Comparison of ENCODE assay signal across 20 cellular contexts in the genomic region with DNA sequence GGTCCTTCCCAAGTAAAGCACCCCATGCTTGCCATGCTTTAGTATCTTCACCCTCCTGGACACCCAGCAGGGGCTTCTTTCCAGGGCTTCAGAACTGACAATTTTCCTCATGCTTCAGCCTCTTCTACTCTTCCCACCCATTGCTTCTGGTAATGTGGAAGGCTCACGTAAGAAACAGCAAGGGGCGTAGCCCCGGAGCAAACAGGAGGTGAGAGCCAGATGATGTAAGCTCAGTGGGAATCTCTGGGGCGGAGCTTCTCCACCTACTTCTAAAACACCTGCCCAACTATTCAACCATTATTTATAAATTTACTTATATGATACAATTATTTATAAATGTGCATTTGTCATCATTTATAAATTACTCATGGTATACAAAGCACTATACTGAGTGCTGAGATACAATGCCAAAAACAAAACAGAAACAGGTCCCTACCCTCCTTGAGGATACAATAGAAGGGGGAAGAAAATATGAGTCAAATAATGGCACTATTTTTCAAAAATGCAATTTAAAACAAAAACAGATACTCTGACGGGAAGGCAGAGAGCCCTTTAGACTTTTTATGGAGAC.
A peak's percentile ranks its signal among the peaks of the same experiment; 100 is the strongest.
DNase-seq lines count a peak whose midpoint lies in the region; ATAC-seq and TF ChIP-seq lines count a peak whose summit lies in the region.
"Had no signal": no experiment of that assay in that cellular context is flagged by ENCODE, and none has a peak within 500 bp of the region (broad histone marks: within the 10 kb centered on the region; RNA-seq: fewer than 3 reads in every experiment).

No MANE protein-coding gene starts in this region.

- H3K9ac ChIP-seq in mesendoderm (ENCODE audit: low read length), result no peak overlapping the region

- H3K4me1 ChIP-seq in GM23338 (ENCODE audit: insufficient read depth) (peaks cover 3% of the 10 kb centered on the region; the same call in 1 of the 2 replicates), mesendoderm (ENCODE audit: control insufficient read depth, low read depth, low read length) (no peaks in the 10 kb centered on the region)
- H3K4me1 ChIP-seq: A549, HAP-1 had no signal

- H3K36me3 Mint-ChIP-seq in GM23338 (ENCODE audit: low read depth), result peaks cover 4% of the 10 kb centered on the region; the same call in 1 of the 3 replicates
- H3K36me3 Mint-ChIP-seq: CD4-positive, CD25-positive, alpha-beta regulatory T cell; IgD-negative memory B cell had no signal

- H2BK15ac ChIP-seq in mesendoderm (replicated peaks; ENCODE audit: low read depth), result no peak overlapping the region

- peaks cover 9% of the 10 kb centered on the region for H3K9me3 Mint-ChIP-seq in GM23338

- H2AFZ ChIP-seq in GM23338, result peak overlapping the region; percentile 63; the same call in 1 of the 2 replicates

- H3F3A ChIP-seq in GM23338 (replicated peaks; ENCODE audit: low read depth), result no peaks in the 10 kb centered on the region

- H3K4me2 ChIP-seq in GM23338 (no peak overlapping the region), mesendoderm (ENCODE audit: low read length) (no peak overlapping the region)
- H3K4me2 ChIP-seq: A549 had no signal

- no peak overlapping the region for H2AK5ac ChIP-seq in mesendoderm (ENCODE audit: low read length)

- H3K56ac ChIP-seq in mesendoderm (ENCODE audit: low read length), result no peak overlapping the region

- TF ChIP-seq CTCF in GM23338 (conservative IDR thresholded peaks at IDR 0.05; ENCODE audit: low read depth in 2 of 2) (no peak), epithelial cell of esophagus (IDR thresholded peaks at IDR 0.05; ENCODE audit: insufficient read depth, low read depth, low read length, missing control alignments) (no peak), GM13977 (IDR thresholded peaks at IDR 0.05; ENCODE audit: extremely low read depth, insufficient read depth, missing control alignments) (no peak)

- no peak overlapping the region for H3K23ac ChIP-seq in mesendoderm (ENCODE audit: low read length)

- no peak overlapping the region for H4K8ac ChIP-seq in mesendoderm (ENCODE audit: low read depth, low read length)

- H3K4me1 Mint-ChIP-seq in GM23338, result peaks cover 2% of the 10 kb centered on the region
- H3K4me1 Mint-ChIP-seq: CD4-positive, CD25-positive, alpha-beta regulatory T cell; IgD-negative memory B cell had no signal

- H3K79me2 ChIP-seq in GM23338 (replicated peaks; ENCODE audit: insufficient read depth), result no peaks in the 10 kb centered on the region
- H3K79me2 ChIP-seq in mesendoderm (ENCODE audit: control insufficient read depth, insufficient read depth, low read length), result no peaks in the 10 kb centered on the region

- no peaks in the 10 kb centered on the region for H3K27me3 ChIP-seq in GM23338 (ENCODE audit: insufficient read depth)
- no peaks in the 10 kb centered on the region for H3K27me3 ChIP-seq in mesendoderm (ENCODE audit: insufficient read depth, low read length, poor library complexity)

- H3K27ac ChIP-seq in GM23338 (ENCODE audit: low read depth), result no peak overlapping the region
- no peak overlapping the region for H3K27ac ChIP-seq in mesendoderm (ENCODE audit: low read depth, low read length)
- H3K27ac ChIP-seq: A549 had no signal

- no peak overlapping the region for H2BK5ac ChIP-seq in mesendoderm (ENCODE audit: low read length)

- no peaks in the 10 kb centered on the region for H3K79me1 ChIP-seq in mesendoderm (ENCODE audit: low read length)

- H3K27ac Mint-ChIP-seq in GM23338, result no peak overlapping the region
- H3K27ac Mint-ChIP-seq: CD4-positive, CD25-positive, alpha-beta regulatory T cell; IgD-negative memory B cell had no signal

- H3K4me3 ChIP-seq in GM23338, result no peak overlapping the region
- no peak overlapping the region for H3K4me3 ChIP-seq in epithelial cell of esophagus (ENCODE audit: low read length)
- H3K4me3 ChIP-seq in mesendoderm (ENCODE audit: low read length), result no peak overlapping the region
- H3K4me3 ChIP-seq: A549, HAP-1 had no signal

- no peak overlapping the region for H2BK120ac ChIP-seq in mesendoderm (ENCODE audit: low read depth, low read length)

- peaks cover 4% of the 10 kb centered on the region; the same call in 1 of the 2 replicates for H3K36me3 ChIP-seq in GM23338 (ENCODE audit: insufficient read depth)
- H3K36me3 ChIP-seq in mesendoderm (ENCODE audit: control insufficient read depth, insufficient read depth, low read length), result no peaks in the 10 kb centered on the region
- H3K36me3 ChIP-seq: HAP-1 had no signal

- DNase-seq in GM23338 (ENCODE audit: low spot score) (no peak), NCI-H69 (lab: John Stamatoyannopoulos, UW) (peak; percentile 73), epithelial cell of esophagus (ENCODE audit: low read depth) (peak; percentile 59), mesendoderm (peak; percentile 50), NCI-H2196 treated with DMSO at 0.1 percent for 48 hours (lab: John Stamatoyannopoulos, UW; ENCODE audit: unreplicated experiment) (no peak), GM13977 (ENCODE audit: low spot score) (no peak), germinal center (ENCODE audit: low spot score) (no peak)
- DNase-seq in stimulated activated CD4-positive, alpha-beta T cell treated with anti-CD3 and anti-CD28 coated beads, Interleukin-4, amount 100 ng/mL, for 24 hours, result no peak
- DNase-seq: CD4-positive, CD25-positive, alpha-beta regulatory T cell; EL; NCI-H187 treated with DMSO at 0.1 percent for 48 hours; NCI-H226; NCI-H510A treated with DMSO at 0.1 percent for 48 hours; NCI-H774; NK-92 treated with Interleukin-12 subunit alpha and Interleukin-12 subunit beta, amount 100 ng/mL, for 24 hours had no signal

- H4K5ac ChIP-seq in mesendoderm (ENCODE audit: low read length), result no peak overlapping the region

- no peaks in the 10 kb centered on the region for H3K27me3 Mint-ChIP-seq in GM23338 (ENCODE audit: insufficient read depth, low read depth, poor library complexity)
- H3K27me3 Mint-ChIP-seq: CD4-positive, CD25-positive, alpha-beta regulatory T cell had no signal

- H4K20me1 ChIP-seq in GM23338 (replicated peaks; ENCODE audit: insufficient read depth), result no peaks in the 10 kb centered on the region

- H3K4ac ChIP-seq in mesendoderm (ENCODE audit: low read depth, low read length), result no peak overlapping the region

- ATAC-seq in GM23338, result no peak
- ATAC-seq: A549, Panc1, SK-N-SH treated with all-trans-retinoic acid at 6 μM for 48 hours had no signal

- peaks cover 25% of the 10 kb centered on the region for H3K9me2 ChIP-seq in GM23338 (ENCODE audit: insufficient read depth)

- in situ Hi-C loops in GM13977 (cut with MboI; ENCODE audit: low pct_unique_long_range_greater_than_20kb, low sequenced_read_pairs, unreplicated experiment), result no loop called here

- WGBS in mesendoderm (ENCODE audit: extremely low coverage, insufficient coverage, low lambda C conversion rate), result no CpG with 5 or more reads among the region's 5 CpGs

- H3K4me3 Mint-ChIP-seq in GM23338, result no peak overlapping the region
- H3K4me3 Mint-ChIP-seq: CD4-positive, CD25-positive, alpha-beta regulatory T cell; IgD-negative memory B cell had no signal

- H3K18ac ChIP-seq in mesendoderm (ENCODE audit: low read length), result peak overlapping the region; percentile 78

TF ChIP-seq in GM23338, 12 proteins besides CTCF, POLR2A, EP300 and RAD21:
- no peak for TF ChIP-seq CREB1 (CRISPR knock-in tag; IDR thresholded peaks at IDR 0.05; ENCODE audit: low read depth)
- TF ChIP-seq, protein P1, sequence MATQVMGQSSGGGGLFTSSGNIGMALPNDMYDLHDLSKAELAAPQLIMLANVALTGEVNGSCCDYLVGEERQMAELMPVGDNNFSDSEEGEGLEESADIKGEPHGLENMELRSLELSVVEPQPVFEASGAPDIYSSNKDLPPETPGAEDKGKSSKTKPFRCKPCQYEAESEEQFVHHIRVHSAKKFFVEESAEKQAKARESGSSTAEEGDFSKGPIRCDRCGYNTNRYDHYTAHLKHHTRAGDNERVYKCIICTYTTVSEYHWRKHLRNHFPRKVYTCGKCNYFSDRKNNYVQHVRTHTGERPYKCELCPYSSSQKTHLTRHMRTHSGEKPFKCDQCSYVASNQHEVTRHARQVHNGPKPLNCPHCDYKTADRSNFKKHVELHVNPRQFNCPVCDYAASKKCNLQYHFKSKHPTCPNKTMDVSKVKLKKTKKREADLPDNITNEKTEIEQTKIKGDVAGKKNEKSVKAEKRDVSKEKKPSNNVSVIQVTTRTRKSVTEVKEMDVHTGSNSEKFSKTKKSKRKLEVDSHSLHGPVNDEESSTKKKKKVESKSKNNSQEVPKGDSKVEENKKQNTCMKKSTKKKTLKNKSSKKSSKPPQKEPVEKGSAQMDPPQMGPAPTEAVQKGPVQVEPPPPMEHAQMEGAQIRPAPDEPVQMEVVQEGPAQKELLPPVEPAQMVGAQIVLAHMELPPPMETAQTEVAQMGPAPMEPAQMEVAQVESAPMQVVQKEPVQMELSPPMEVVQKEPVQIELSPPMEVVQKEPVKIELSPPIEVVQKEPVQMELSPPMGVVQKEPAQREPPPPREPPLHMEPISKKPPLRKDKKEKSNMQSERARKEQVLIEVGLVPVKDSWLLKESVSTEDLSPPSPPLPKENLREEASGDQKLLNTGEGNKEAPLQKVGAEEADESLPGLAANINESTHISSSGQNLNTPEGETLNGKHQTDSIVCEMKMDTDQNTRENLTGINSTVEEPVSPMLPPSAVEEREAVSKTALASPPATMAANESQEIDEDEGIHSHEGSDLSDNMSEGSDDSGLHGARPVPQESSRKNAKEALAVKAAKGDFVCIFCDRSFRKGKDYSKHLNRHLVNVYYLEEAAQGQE (IDR thresholded peaks at IDR 0.05; ENCODE audit: unreplicated experiment), result no peak
- TF ChIP-seq STAT1 (IDR thresholded peaks at IDR 0.05; ENCODE audit: unreplicated experiment), result no peak
- TF ChIP-seq NANOG (IDR thresholded peaks at IDR 0.05; ENCODE audit: borderline replicate concordance), result no peak
- no peak for TF ChIP-seq ZNF114 (CRISPR knock-in tag; IDR thresholded peaks at IDR 0.05)
- no peak for TF ChIP-seq POLR2AphosphoS5 (IDR thresholded peaks at IDR 0.05; ENCODE audit: low read depth)
- no peak for TF ChIP-seq ETS1 (IDR thresholded peaks at IDR 0.05)

Comparison
In these comparisons a context has a peak if more than half of its experiments do, and no peak if none do; other contexts are left out.
1. DNase-seq: peak in NCI-H69 (single experiment), epithelial cell of esophagus (single experiment) and mesendoderm (single experiment); none in GM23338 (single experiment), NCI-H2196 treated with DMSO at 0.1 percent for 48 hours (single experiment), GM13977 (single experiment), stimulated activated CD4-positive, alpha-beta T cell treated with anti-CD3 and anti-CD28 coated beads, Interleukin-4, amount 100 ng/mL, for 24 hours (single experiment) and germinal center (single experiment).